In the genomic region with DNA sequence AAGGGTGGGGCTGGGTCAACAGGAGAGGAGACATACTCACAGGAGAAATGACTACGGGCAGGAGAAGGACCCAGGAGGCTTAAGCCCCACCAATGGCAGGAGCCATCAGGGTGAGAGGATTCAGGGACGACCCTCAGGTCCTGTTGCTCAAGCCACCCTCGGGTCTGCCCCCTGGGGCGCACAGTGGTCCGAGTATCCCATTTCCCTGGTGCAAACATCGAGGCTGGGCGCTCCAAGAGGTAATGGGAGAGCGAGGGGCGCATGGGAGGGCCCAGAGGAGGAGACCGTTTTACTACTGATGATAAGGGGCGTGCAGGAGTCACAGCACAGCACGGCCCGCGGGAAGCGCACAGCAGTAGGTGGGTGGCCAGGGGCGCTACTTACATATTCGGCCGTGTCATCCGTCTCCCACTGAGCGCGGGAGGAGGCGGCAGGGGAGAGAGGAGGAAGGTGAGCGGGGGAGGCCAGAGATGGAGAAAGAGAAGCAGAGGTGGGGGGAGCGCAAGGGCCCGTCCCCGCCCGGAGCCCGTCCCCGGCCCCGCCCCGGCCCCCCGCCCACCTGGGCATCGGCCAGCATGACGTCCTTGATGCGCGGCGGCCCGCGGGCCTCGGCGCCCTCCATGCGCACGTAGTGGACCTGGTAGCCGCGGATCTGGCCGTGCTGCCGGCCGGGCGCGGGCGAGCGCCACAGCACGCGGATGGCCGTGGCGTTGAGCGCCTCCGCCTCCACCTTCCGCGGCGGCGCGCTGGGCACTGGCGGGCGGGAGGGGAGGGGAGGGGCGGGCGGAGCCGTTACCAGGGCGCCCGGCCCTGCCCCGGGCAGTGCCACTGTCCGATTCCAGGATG, we compare ENCODE assay signal across 13 cellular contexts.
DNase-seq lines count a peak whose midpoint lies in the region; ATAC-seq, FAIRE-seq and TF ChIP-seq lines count a peak whose summit lies in the region.
"Had no signal": no experiment of that assay in that cellular context is flagged by ENCODE, and none has a peak within 500 bp of the region (broad histone marks: within the 10 kb centered on the region; RNA-seq: fewer than 3 reads in every experiment).

No MANE protein-coding gene starts in this region.

- H3K27ac ChIP-seq in A549 (peak overlapping the region; percentile 76 to 93), HEK293 (ENCODE audit: extremely low read depth, low read depth, low read length) (no peak overlapping the region), astrocyte (ENCODE audit: low read depth, low read length) (no peak overlapping the region)

- H3K27me3 Mint-ChIP-seq in astrocyte (ENCODE audit: low read depth, unreplicated experiment) (no peaks in the 10 kb centered on the region), immature natural killer cell (ENCODE audit: low read depth in 3 of 3) (peaks cover 0 to 4% (median 2%) of the 10 kb centered on the region in 3 donors)

- CTCF ChIA-PET in A549 (lab: Yijun Ruan, JAX) (no interaction called here), HEK293 (lab: Yijun Ruan, JAX) (interaction anchor here (0.9 kb wide), 1 partner anchor 306 kb away, joined by 6 read pairs; no protein-coding TSS in a partner anchor)

- no peak for TF ChIP-seq RAD21 in A549 (conservative IDR thresholded peaks at IDR 0.05 in 1 of 2, IDR thresholded peaks at IDR 0.05 in 1 of 2)

- no peaks in the 10 kb centered on the region for H3K9me3 ChIP-seq in A549
- H3K9me3 ChIP-seq in HEK293 (ENCODE audit: control insufficient read depth, insufficient read depth, low read depth, low read length) = no peaks in the 10 kb centered on the region
- no peaks in the 10 kb centered on the region for H3K9me3 ChIP-seq in astrocyte (ENCODE audit: insufficient read depth, low read depth, low read length)
- H3K9me3 ChIP-seq in mucosa of descending colon = no peaks in the 10 kb centered on the region

- TF ChIP-seq CTCF in A549 (IDR thresholded peaks at IDR 0.05) (no peak), HEK293 (tag by site-specific recombination; IDR thresholded peaks at IDR 0.05) (no peak), astrocyte (IDR thresholded peaks at IDR 0.05; ENCODE audit: insufficient read depth, low read depth, low read length) (no peak), mucosa of descending colon (IDR thresholded peaks at IDR 0.05) (no peak)

- no peaks in the 10 kb centered on the region for H3K27me3 ChIP-seq in astrocyte (ENCODE audit: insufficient read depth, low read length)

- H3K27ac Mint-ChIP-seq in astrocyte (ENCODE audit: unreplicated experiment) (no peak overlapping the region), immature natural killer cell (no peak overlapping the region)
- H3K27ac Mint-ChIP-seq: T-helper 1 cell treated with Interleukin-12 subunit alpha and Interleukin-12 subunit beta and Interleukin-4 antibody, amounts not matched to agents 30 μg/mL and 1 μg/mL, for 36 hours had no signal

- ATAC-seq in A549 (peak; percentile 83 to 86), mucosa of descending colon (peak; percentile 56)

- H3K4me3 Mint-ChIP-seq in astrocyte (ENCODE audit: unreplicated experiment) (no peak overlapping the region), immature natural killer cell (peak overlapping the region in 1 of 5 donors; percentile 26)
- H3K4me3 Mint-ChIP-seq: T-helper 1 cell treated with Interleukin-12 subunit alpha and Interleukin-12 subunit beta and Interleukin-4 antibody, amounts not matched to agents 30 μg/mL and 1 μg/mL, for 36 hours had no signal

- no peak overlapping the region for H3K9ac ChIP-seq in astrocyte (ENCODE audit: low read length)

- intact Hi-C loops in mucosa of descending colon (cut with DNase I, micrococcal nuclease) = no loop called here

- DNase-seq in A549 (ENCODE audit: low read depth in 1 of 2, low spot score in 1 of 2) (peak; percentile 23 to 56), astrocyte (ENCODE audit: low read depth) (no peak), mucosa of descending colon (peak in 1 of 3 donors; percentile 29), NCI-H524 treated with DMSO at 0.1 percent for 48 hours (lab: John Stamatoyannopoulos, UW) (no peak), globus pallidus (ENCODE audit: low spot score) (no peak), immature natural killer cell (no peak), HTR-8/SVneo (ENCODE audit: insufficient read length, low spot score) (no peak)
- DNase-seq: activated CD8-positive, alpha-beta memory T cell treated with anti-CD3 and anti-CD28 coated beads, Interleukin-2, amount 50 U/mL, for 4 hours; KG1; NCI-H82; stimulated activated CD4-positive, alpha-beta T cell treated with anti-CD3 and anti-CD28 coated beads, Interleukin-15, amount 100 ng/mL, for 24 hours had no signal

- H3K4me1 ChIP-seq in A549 = peaks cover 9% of the 10 kb centered on the region; the same call in 2 of the 3 replicates
- no peaks in the 10 kb centered on the region for H3K4me1 ChIP-seq in HEK293 (ENCODE audit: control insufficient read depth, insufficient read depth, low read length)
- H3K4me1 ChIP-seq in astrocyte (ENCODE audit: insufficient read depth, low read length) = no peaks in the 10 kb centered on the region
- no peaks in the 10 kb centered on the region for H3K4me1 ChIP-seq in mucosa of descending colon (ENCODE audit: low read depth)

- H3K4me1 Mint-ChIP-seq in astrocyte (ENCODE audit: low read depth, unreplicated experiment) (no peaks in the 10 kb centered on the region), immature natural killer cell (peaks cover 0 to 1% of the 10 kb centered on the region in 2 donors)

- 33% methylated on average over 17 of the region's 72 CpGs for WGBS in A549 (ENCODE audit: missing lambda C conversion rate)

- no peak for TF ChIP-seq EP300 in A549 (IDR thresholded peaks at IDR 0.05)

- peaks cover 14% of the 10 kb centered on the region for H3K36me3 Mint-ChIP-seq in astrocyte (ENCODE audit: low read depth, unreplicated experiment)
- no peaks in the 10 kb centered on the region for H3K36me3 Mint-ChIP-seq in immature natural killer cell

- peak overlapping the region; percentile 79 for H3K4me2 ChIP-seq in A549
- H3K4me2 ChIP-seq in astrocyte (ENCODE audit: low read length) = peak overlapping the region; percentile 54

- POLR2A ChIA-PET in A549 (lab: Yijun Ruan, JAX) (no interaction called here), HEK293 (lab: Yijun Ruan, JAX) (no interaction called here)

- no peak for TF ChIP-seq POLR2A in A549 (IDR thresholded peaks at IDR 0.05; ENCODE audit: low read length)

- peaks cover 20% of the 10 kb centered on the region for H4K20me1 ChIP-seq in astrocyte (ENCODE audit: insufficient read depth, low read length)

- H2AFZ ChIP-seq in astrocyte (ENCODE audit: low read depth, low read length) = no peak overlapping the region

- H3K4me3 ChIP-seq in A549 (peak overlapping the region; percentile 47), HEK293 (ENCODE audit: low read depth, low read length) (peak overlapping the region; percentile 31), astrocyte (ENCODE audit: insufficient read depth, low read depth, low read length) (no peak overlapping the region), mucosa of descending colon (no peak overlapping the region)

- H3K9me3 Mint-ChIP-seq in astrocyte (ENCODE audit: unreplicated experiment) (no peaks in the 10 kb centered on the region), immature natural killer cell (no peaks in the 10 kb centered on the region)
- H3K9me3 Mint-ChIP-seq: T-helper 1 cell treated with Interleukin-12 subunit alpha and Interleukin-12 subunit beta and Interleukin-4 antibody, amounts not matched to agents 30 μg/mL and 1 μg/mL, for 36 hours had no signal

- no peak for FAIRE-seq in A549 (lab: Jason Lieb, UNC)
- no peak for FAIRE-seq in astrocyte (lab: Jason Lieb, UNC)
- no peak for FAIRE-seq in HTR-8/SVneo (lab: Jason Lieb, UNC)

- no peaks in the 10 kb centered on the region for H3K79me2 ChIP-seq in astrocyte (ENCODE audit: insufficient read depth, low read length)

- no peaks in the 10 kb centered on the region for H3K36me3 ChIP-seq in HEK293 (ENCODE audit: control insufficient read depth in 2 of 2, insufficient read depth in 1 of 2, low read length in 2 of 2)
- no peaks in the 10 kb centered on the region for H3K36me3 ChIP-seq in astrocyte (ENCODE audit: insufficient read depth, low read length)
- H3K36me3 ChIP-seq in mucosa of descending colon (ENCODE audit: low read depth) = no peaks in the 10 kb centered on the region

TF ChIP-seq in A549, 52 proteins besides CTCF, POLR2A, EP300 and RAD21 (continues in another document):
- TF ChIP-seq ZFP36 (IDR thresholded peaks at IDR 0.05; ENCODE audit: borderline replicate concordance, partially characterized antibody) (no peak), JUN (IDR thresholded peaks at IDR 0.05) (peak in 1 of 2 experiments; percentile 30; a peak in 1 of 5 replicates), KDM1A (IDR thresholded peaks at IDR 0.05; ENCODE audit: low read depth) (no peak), NFE2L2 (conservative IDR thresholded peaks at IDR 0.05; ENCODE audit: low read length) (no peak), HOXA7 (CRISPR knock-in tag; IDR thresholded peaks at IDR 0.05) (no peak), HDAC2 (IDR thresholded peaks at IDR 0.05) (no peak)
- TF ChIP-seq, protein P1, sequence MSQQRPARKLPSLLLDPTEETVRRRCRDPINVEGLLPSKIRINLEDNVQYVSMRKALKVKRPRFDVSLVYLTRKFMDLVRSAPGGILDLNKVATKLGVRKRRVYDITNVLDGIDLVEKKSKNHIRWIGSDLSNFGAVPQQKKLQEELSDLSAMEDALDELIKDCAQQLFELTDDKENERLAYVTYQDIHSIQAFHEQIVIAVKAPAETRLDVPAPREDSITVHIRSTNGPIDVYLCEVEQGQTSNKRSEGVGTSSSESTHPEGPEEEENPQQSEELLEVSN (IDR thresholded peaks at IDR 0.05; ENCODE audit: borderline replicate concordance, low read depth) = no peak

TF ChIP-seq in HEK293, 187 proteins besides CTCF, POLR2A, EP300 and RAD21 (continues in another document):
- 0 out of 2 replicates have a peak, but pooled peaks have one; percentile 36 for TF ChIP-seq KLF1 (tag by site-specific recombination; IDR thresholded peaks at IDR 0.05)
- no peak for TF ChIP-seq ZNF16 (tag by site-specific recombination; IDR thresholded peaks at IDR 0.05; ENCODE audit: low read depth)
- TF ChIP-seq ZNF398 (tag by site-specific recombination; IDR thresholded peaks at IDR 0.05) = peak; percentile 94
- no peak for TF ChIP-seq ZNF174 (tag by site-specific recombination; IDR thresholded peaks at IDR 0.05)

Comparison
In these comparisons a context has a peak if more than half of its experiments do, and no peak if none do; other contexts are left out.
1. DNase-seq: peak in A549 (2 of 2); none in astrocyte (single experiment), NCI-H524 treated with DMSO at 0.1 percent for 48 hours (single experiment), globus pallidus (single experiment), immature natural killer cell (0 of 3) and HTR-8/SVneo (single experiment).
2. H3K27ac ChIP-seq: peak in A549 (2 of 2); none in HEK293 (single experiment) and astrocyte (single experiment).
3. H3K4me3 ChIP-seq: peak in A549 (single experiment) and HEK293 (single experiment); none in astrocyte (single experiment) and mucosa of descending colon (single experiment).